In genomic region chr5:157390179-157390923, GRCh38 we compare ENCODE assay signal across 9 cellular contexts.
DNase-seq lines count a peak whose midpoint lies in the region; ATAC-seq lines count a peak whose summit lies in the region.
"Had no signal": no experiment of that assay in that cellular context is flagged by ENCODE, and none has a peak within 500 bp of the region (broad histone marks: within the 10 kb centered on the region; RNA-seq: fewer than 3 reads in every experiment).

No MANE protein-coding gene starts in this region.

- intact Hi-C loops in left ventricle myocardium superior (cut with micrococcal nuclease): no loop called here

- ATAC-seq in HG03097 (IDR thresholded peaks at IDR 0.05; ENCODE audit: low FRiP score, unreplicated experiment) (no peak), GM19035 (IDR thresholded peaks at IDR 0.05; ENCODE audit: unreplicated experiment) (no peak), left ventricle myocardium superior (no peak)

- peak overlapping the region; percentile 76 for H3K27ac ChIP-seq in epithelial cell of prostate

- peak; percentile 62 for DNase-seq in HS-27A (ENCODE audit: low read depth)
- peak; percentile 13 for DNase-seq in activated CD4-positive, alpha-beta T cell treated with anti-CD3 and anti-CD28 coated beads, Interleukin-2, amount 50 U/mL, for 1 hour
- DNase-seq in epithelial cell of prostate (ENCODE audit: low read depth, low spot score): peak; percentile 99
- peak; percentile 52 to 73 (median 58) for DNase-seq in stimulated activated CD4-positive, alpha-beta T cell treated with anti-CD3 and anti-CD28 coated beads, Interleukin-12 subunit alpha, Interleukin-12 subunit beta, amount 100 ng/mL, for 48 hours (ENCODE audit: low read depth in 2 of 3, low spot score in 1 of 3)
- DNase-seq in Kasumi-1 (lab: John Stamatoyannopoulos, UW): no peak
- DNase-seq in left ventricle myocardium superior: no peak
- DNase-seq: naive B cell had no signal

Comparison
In these comparisons a context has a peak if more than half of its experiments do, and no peak if none do; other contexts are left out.
1. DNase-seq: peak in HS-27A (single experiment), activated CD4-positive, alpha-beta T cell treated with anti-CD3 and anti-CD28 coated beads, Interleukin-2, amount 50 U/mL, for 1 hour (single experiment), epithelial cell of prostate (single experiment) and stimulated activated CD4-positive, alpha-beta T cell treated with anti-CD3 and anti-CD28 coated beads, Interleukin-12 subunit alpha, Interleukin-12 subunit beta, amount 100 ng/mL, for 48 hours (3 of 3); none in Kasumi-1 (0 of 2) and left ventricle myocardium superior (single experiment).